ENCODE assay signal across 9 cellular contexts in genomic region chr1:44239337-44239960, GRCh38. TPM values are rescaled to one million over a fixed set of nuclear protein-coding genes. Genes with fewer than 3 reads are reported as not detected.
DNase-seq lines count a peak whose midpoint lies in the region; ATAC-seq, FAIRE-seq and TF ChIP-seq lines count a peak whose summit lies in the region.
"Had no signal": no experiment of that assay in that cellular context is flagged by ENCODE, and none has a peak within 500 bp of the region (broad histone marks: within the 10 kb centered on the region; RNA-seq: fewer than 3 reads in every experiment).

No MANE protein-coding gene starts in this region.

- peaks cover 32% of the 10 kb centered on the region for H3K4me1 Mint-ChIP-seq in astrocyte (ENCODE audit: low read depth, unreplicated experiment)

- peaks cover 2% of the 10 kb centered on the region for H3K9me3 Mint-ChIP-seq in astrocyte (ENCODE audit: unreplicated experiment)

- peak; percentile 75 for DNase-seq in HT1080 (ENCODE audit: low read depth)
- DNase-seq in astrocyte (ENCODE audit: low read depth): no peak
- peak; percentile 45 for DNase-seq in iPS-NIHi7 (ENCODE audit: extremely low spot score)
- DNase-seq in thoracic aorta (ENCODE audit: low spot score): no peak
- DNase-seq in NCI-H1694 (lab: John Stamatoyannopoulos, UW): no peak
- no peak for DNase-seq in activated naive CD4-positive, alpha-beta T cell treated with Interleukin-2 at 50 U/mL for 16 hours
- DNase-seq: NCI-H1436 had no signal

- H3K27me3 ChIP-seq in astrocyte (ENCODE audit: insufficient read depth, low read length): no peaks in the 10 kb centered on the region
- no peaks in the 10 kb centered on the region for H3K27me3 ChIP-seq in thoracic aorta (replicated peaks; ENCODE audit: insufficient read depth)

- H3K9me3 ChIP-seq in astrocyte (ENCODE audit: insufficient read depth, low read depth, low read length): no peaks in the 10 kb centered on the region
- H3K9me3 ChIP-seq in thoracic aorta: no peaks in the 10 kb centered on the region
- H3K9me3 ChIP-seq: mucosa of descending colon had no signal

- peak overlapping the region; percentile 4 for H3K27ac ChIP-seq in astrocyte (ENCODE audit: low read depth, low read length)
- H3K27ac ChIP-seq in thoracic aorta: peak overlapping the region; percentile 76 to 91

- H3K4me1 ChIP-seq in astrocyte (ENCODE audit: insufficient read depth, low read length) (peaks cover 15% of the 10 kb centered on the region), thoracic aorta (ENCODE audit: control insufficient read depth in 1 of 2, low read depth in 2 of 2) (peaks cover 18 to 46% of the 10 kb centered on the region in 2 donors)

- H3K4me3 Mint-ChIP-seq in astrocyte (ENCODE audit: unreplicated experiment): peak overlapping the region; percentile 16

- peak overlapping the region; percentile 43 for H3K4me2 ChIP-seq in astrocyte (ENCODE audit: low read length)

- peak; percentile 9 for TF ChIP-seq CTCF in astrocyte (IDR thresholded peaks at IDR 0.05; ENCODE audit: insufficient read depth, low read depth, low read length)
- peak; percentile 22 for TF ChIP-seq CTCF in thoracic aorta (IDR thresholded peaks at IDR 0.05)

- H3K9ac ChIP-seq in astrocyte (ENCODE audit: low read length): peak overlapping the region; percentile 34

- peaks cover 16% of the 10 kb centered on the region for H4K20me1 ChIP-seq in astrocyte (ENCODE audit: insufficient read depth, low read length)

- H3K27ac Mint-ChIP-seq in astrocyte (ENCODE audit: unreplicated experiment): peak overlapping the region; percentile 79

- no peaks in the 10 kb centered on the region for H3K27me3 Mint-ChIP-seq in astrocyte (ENCODE audit: low read depth, unreplicated experiment)

- H2AFZ ChIP-seq in astrocyte (ENCODE audit: low read depth, low read length): no peak overlapping the region

- H3K4me3 ChIP-seq in astrocyte (ENCODE audit: insufficient read depth, low read depth, low read length) (no peak overlapping the region), thoracic aorta (no peak overlapping the region)
- H3K4me3 ChIP-seq: mucosa of descending colon had no signal

- peaks cover 16% of the 10 kb centered on the region for H3K36me3 Mint-ChIP-seq in astrocyte (ENCODE audit: low read depth, unreplicated experiment)

- no peaks in the 10 kb centered on the region for H3K79me2 ChIP-seq in astrocyte (ENCODE audit: insufficient read depth, low read length)

- H3K36me3 ChIP-seq in astrocyte (ENCODE audit: insufficient read depth, low read length) (peaks cover 4% of the 10 kb centered on the region), thoracic aorta (no peaks in the 10 kb centered on the region)

- ATAC-seq in thoracic aorta (ENCODE audit: insufficient number of reproducible peaks, low FRiP score, low read depth) (no peak), HG03354 (IDR thresholded peaks at IDR 0.05; ENCODE audit: poor library complexity, severe bottlenecking, unreplicated experiment) (no peak)
- ATAC-seq: mucosa of descending colon had no signal

- FAIRE-seq in astrocyte (lab: Jason Lieb, UNC): peak; percentile 66

RNA-seq across cellular contexts. Expression of gene DMAP1, which starts 26.2 kb away (rescaled TPM):
- 10.4 and 12.7 TPM in 2 replicates for total RNA-seq in HT1080 (2014; rRNA removed; shearing (Covaris generic))
- polyA plus RNA-seq in HT1080 (2015; cell fraction: cytosol; rRNA removed): 16.1 and 17.3 TPM in 2 replicates
- polyA plus RNA-seq in HT1080 (2015; cell fraction: nucleus; rRNA removed): 69.4 and 73.1 TPM in 2 replicates
- total RNA-seq in astrocyte: 33.2 and 33.8 TPM in 2 replicates
- total RNA-seq in thoracic aorta: 10 to 100 TPM; 40.2 to 68.0 TPM

Comparison
In these comparisons a context has a peak if more than half of its experiments do, and no peak if none do; other contexts are left out.
1. DNase-seq: peak in HT1080 (single experiment) and iPS-NIHi7 (single experiment); none in astrocyte (single experiment), thoracic aorta (single experiment), NCI-H1694 (single experiment) and activated naive CD4-positive, alpha-beta T cell treated with Interleukin-2 at 50 U/mL for 16 hours (single experiment).